ENCODE assay signal across 1 cellular context in the genomic region with DNA sequence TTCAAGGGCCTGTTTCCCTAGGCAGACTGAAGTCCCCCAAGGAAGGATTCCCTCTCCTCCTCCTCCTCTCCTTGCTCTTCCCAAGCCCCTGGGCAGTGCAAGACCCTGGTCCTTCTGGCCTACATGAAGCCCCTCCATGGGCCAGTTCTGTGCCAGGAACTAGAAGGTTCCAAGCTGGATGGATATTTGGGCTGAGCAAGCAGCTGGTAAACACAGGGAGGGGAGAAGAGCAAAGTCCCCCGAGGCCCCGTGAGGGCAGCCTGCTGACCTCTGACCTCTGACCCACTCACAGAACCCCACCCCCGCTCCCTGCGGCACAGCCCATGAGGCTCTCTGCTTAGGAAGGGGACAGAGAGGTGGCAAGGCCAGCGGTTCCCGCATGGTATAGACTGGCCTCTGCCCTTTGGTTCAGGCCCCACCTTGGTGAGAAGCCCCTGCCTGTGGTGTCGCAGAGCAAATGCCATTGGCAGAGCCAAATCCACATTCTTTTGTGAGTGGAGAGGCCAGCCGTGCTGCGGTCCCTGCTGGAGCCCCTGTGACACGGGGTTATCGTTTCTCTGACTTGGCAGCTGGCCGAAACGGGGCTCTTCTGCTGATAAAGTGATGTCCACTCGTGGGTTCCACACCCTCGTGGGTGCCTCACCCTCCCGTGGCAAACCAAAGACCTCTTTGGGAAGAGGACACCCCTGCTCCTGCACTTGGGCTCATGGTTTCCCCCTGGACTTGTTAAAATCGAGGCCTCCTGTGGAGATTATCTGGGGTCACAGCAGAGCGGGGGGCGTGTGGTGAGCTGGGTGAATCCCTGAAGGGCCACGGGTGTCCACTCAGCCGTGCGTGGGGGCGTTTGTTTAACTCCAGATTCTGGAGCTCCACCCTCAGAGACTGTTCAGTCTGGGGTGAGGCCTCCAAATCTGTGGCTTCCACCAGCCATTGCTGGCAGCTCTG.
TF ChIP-seq lines count a peak whose summit lies in the region.

No MANE protein-coding gene starts in this region.

TF ChIP-seq in HepG2, 621 proteins besides CTCF, POLR2A, EP300 and RAD21 (continued from another document):
- TF ChIP-seq, protein P1, sequence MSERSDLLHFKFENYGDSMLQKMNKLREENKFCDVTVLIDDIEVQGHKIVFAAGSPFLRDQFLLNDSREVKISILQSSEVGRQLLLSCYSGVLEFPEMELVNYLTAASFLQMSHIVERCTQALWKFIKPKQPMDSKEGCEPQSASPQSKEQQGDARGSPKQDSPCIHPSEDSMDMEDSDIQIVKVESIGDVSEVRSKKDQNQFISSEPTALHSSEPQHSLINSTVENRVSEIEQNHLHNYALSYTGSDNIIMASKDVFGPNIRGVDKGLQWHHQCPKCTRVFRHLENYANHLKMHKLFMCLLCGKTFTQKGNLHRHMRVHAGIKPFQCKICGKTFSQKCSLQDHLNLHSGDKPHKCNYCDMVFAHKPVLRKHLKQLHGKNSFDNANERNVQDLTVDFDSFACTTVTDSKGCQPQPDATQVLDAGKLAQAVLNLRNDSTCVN (CRISPR knock-in tag; IDR thresholded peaks at IDR 0.05; ENCODE audit: borderline replicate concordance), result 0 out of 2 replicates have a peak, but pooled peaks have one; percentile 20
- TF ChIP-seq, protein P2, sequence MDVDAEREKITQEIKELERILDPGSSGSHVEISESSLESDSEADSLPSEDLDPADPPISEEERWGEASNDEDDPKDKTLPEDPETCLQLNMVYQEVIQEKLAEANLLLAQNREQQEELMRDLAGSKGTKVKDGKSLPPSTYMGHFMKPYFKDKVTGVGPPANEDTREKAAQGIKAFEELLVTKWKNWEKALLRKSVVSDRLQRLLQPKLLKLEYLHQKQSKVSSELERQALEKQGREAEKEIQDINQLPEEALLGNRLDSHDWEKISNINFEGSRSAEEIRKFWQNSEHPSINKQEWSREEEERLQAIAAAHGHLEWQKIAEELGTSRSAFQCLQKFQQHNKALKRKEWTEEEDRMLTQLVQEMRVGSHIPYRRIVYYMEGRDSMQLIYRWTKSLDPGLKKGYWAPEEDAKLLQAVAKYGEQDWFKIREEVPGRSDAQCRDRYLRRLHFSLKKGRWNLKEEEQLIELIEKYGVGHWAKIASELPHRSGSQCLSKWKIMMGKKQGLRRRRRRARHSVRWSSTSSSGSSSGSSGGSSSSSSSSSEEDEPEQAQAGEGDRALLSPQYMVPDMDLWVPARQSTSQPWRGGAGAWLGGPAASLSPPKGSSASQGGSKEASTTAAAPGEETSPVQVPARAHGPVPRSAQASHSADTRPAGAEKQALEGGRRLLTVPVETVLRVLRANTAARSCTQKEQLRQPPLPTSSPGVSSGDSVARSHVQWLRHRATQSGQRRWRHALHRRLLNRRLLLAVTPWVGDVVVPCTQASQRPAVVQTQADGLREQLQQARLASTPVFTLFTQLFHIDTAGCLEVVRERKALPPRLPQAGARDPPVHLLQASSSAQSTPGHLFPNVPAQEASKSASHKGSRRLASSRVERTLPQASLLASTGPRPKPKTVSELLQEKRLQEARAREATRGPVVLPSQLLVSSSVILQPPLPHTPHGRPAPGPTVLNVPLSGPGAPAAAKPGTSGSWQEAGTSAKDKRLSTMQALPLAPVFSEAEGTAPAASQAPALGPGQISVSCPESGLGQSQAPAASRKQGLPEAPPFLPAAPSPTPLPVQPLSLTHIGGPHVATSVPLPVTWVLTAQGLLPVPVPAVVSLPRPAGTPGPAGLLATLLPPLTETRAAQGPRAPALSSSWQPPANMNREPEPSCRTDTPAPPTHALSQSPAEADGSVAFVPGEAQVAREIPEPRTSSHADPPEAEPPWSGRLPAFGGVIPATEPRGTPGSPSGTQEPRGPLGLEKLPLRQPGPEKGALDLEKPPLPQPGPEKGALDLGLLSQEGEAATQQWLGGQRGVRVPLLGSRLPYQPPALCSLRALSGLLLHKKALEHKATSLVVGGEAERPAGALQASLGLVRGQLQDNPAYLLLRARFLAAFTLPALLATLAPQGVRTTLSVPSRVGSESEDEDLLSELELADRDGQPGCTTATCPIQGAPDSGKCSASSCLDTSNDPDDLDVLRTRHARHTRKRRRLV (CRISPR knock-in tag; IDR thresholded peaks at IDR 0.05), result no peak
- TF ChIP-seq, protein P3, sequence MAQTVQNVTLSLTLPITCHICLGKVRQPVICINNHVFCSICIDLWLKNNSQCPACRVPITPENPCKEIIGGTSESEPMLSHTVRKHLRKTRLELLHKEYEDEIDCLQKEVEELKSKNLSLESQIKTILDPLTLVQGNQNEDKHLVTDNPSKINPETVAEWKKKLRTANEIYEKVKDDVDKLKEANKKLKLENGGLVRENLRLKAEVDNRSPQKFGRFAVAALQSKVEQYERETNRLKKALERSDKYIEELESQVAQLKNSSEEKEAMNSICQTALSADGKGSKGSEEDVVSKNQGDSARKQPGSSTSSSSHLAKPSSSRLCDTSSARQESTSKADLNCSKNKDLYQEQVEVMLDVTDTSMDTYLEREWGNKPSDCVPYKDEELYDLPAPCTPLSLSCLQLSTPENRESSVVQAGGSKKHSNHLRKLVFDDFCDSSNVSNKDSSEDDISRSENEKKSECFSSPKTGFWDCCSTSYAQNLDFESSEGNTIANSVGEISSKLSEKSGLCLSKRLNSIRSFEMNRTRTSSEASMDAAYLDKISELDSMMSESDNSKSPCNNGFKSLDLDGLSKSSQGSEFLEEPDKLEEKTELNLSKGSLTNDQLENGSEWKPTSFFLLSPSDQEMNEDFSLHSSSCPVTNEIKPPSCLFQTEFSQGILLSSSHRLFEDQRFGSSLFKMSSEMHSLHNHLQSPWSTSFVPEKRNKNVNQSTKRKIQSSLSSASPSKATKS (CRISPR knock-in tag; IDR thresholded peaks at IDR 0.05), result no peak
- no peak for TF ChIP-seq ZNF496 (CRISPR knock-in tag; IDR thresholded peaks at IDR 0.05; ENCODE audit: insufficient replicate concordance)
- no peak for TF ChIP-seq SUZ12 (IDR thresholded peaks at IDR 0.05; ENCODE audit: low read depth, low read length)
- 0 out of 2 replicates have a peak, but pooled peaks have one; percentile 53 for TF ChIP-seq ZSCAN31 (CRISPR knock-in tag; IDR thresholded peaks at IDR 0.05; ENCODE audit: low read depth)
- no peak for TF ChIP-seq YEATS2 (CRISPR knock-in tag; IDR thresholded peaks at IDR 0.05; ENCODE audit: borderline replicate concordance)
- 0 out of 2 replicates have a peak, but pooled peaks have one; percentile 74 for TF ChIP-seq ZNF235 (CRISPR knock-in tag; IDR thresholded peaks at IDR 0.05; ENCODE audit: borderline replicate concordance)
- TF ChIP-seq, protein P4, sequence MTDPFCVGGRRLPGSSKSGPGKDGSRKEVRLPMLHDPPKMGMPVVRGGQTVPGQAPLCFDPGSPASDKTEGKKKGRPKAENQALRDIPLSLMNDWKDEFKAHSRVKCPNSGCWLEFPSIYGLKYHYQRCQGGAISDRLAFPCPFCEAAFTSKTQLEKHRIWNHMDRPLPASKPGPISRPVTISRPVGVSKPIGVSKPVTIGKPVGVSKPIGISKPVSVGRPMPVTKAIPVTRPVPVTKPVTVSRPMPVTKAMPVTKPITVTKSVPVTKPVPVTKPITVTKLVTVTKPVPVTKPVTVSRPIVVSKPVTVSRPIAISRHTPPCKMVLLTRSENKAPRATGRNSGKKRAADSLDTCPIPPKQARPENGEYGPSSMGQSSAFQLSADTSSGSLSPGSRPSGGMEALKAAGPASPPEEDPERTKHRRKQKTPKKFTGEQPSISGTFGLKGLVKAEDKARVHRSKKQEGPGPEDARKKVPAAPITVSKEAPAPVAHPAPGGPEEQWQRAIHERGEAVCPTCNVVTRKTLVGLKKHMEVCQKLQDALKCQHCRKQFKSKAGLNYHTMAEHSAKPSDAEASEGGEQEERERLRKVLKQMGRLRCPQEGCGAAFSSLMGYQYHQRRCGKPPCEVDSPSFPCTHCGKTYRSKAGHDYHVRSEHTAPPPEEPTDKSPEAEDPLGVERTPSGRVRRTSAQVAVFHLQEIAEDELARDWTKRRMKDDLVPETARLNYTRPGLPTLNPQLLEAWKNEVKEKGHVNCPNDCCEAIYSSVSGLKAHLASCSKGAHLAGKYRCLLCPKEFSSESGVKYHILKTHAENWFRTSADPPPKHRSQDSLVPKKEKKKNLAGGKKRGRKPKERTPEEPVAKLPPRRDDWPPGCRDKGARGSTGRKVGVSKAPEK (CRISPR knock-in tag; IDR thresholded peaks at IDR 0.05; ENCODE audit: borderline replicate concordance), result peak; percentile 70; the same call in 1 of the 2 replicates
- TF ChIP-seq RNF2 (conservative IDR thresholded peaks at IDR 0.05; ENCODE audit: low read depth), result no peak
- no peak for TF ChIP-seq ZSCAN21 (CRISPR knock-in tag; IDR thresholded peaks at IDR 0.05; ENCODE audit: borderline replicate concordance)
- TF ChIP-seq, protein P5, sequence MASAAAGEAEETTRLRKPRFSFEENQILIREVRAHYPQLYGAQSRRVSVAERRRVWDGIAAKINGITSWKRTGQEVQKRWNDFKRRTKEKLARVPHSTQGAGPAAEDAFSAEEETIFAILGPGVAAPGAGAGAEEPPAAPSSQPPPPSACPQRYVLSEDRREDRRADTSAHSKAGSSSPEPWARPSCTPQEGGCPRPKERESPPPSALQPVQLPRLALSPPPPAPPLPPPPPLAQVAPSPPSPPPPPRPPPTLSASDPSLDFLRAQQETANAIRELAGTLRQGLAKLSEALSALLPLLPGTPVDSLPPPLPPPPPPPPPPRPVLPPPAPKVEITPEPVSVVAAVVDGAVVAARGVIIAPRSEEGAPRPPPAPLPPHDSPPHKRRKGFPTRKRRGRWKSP (CRISPR knock-in tag; IDR thresholded peaks at IDR 0.05), result no peak
- no peak for TF ChIP-seq CBX2 (IDR thresholded peaks at IDR 0.05; ENCODE audit: low read depth, low read length)
- TF ChIP-seq CBX2 (CRISPR knock-in tag; IDR thresholded peaks at IDR 0.05; ENCODE audit: low read depth), result no peak; the same call in 1 of the 2 replicates
- TF ChIP-seq, protein P6, sequence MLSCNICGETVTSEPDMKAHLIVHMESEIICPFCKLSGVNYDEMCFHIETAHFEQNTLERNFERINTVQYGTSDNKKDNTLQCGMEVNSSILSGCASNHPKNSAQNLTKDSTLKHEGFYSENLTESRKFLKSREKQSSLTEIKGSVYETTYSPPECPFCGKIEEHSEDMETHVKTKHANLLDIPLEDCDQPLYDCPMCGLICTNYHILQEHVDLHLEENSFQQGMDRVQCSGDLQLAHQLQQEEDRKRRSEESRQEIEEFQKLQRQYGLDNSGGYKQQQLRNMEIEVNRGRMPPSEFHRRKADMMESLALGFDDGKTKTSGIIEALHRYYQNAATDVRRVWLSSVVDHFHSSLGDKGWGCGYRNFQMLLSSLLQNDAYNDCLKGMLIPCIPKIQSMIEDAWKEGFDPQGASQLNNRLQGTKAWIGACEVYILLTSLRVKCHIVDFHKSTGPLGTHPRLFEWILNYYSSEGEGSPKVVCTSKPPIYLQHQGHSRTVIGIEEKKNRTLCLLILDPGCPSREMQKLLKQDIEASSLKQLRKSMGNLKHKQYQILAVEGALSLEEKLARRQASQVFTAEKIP (CRISPR knock-in tag; IDR thresholded peaks at IDR 0.05; ENCODE audit: borderline replicate concordance), result no peak
- TF ChIP-seq, protein P7, sequence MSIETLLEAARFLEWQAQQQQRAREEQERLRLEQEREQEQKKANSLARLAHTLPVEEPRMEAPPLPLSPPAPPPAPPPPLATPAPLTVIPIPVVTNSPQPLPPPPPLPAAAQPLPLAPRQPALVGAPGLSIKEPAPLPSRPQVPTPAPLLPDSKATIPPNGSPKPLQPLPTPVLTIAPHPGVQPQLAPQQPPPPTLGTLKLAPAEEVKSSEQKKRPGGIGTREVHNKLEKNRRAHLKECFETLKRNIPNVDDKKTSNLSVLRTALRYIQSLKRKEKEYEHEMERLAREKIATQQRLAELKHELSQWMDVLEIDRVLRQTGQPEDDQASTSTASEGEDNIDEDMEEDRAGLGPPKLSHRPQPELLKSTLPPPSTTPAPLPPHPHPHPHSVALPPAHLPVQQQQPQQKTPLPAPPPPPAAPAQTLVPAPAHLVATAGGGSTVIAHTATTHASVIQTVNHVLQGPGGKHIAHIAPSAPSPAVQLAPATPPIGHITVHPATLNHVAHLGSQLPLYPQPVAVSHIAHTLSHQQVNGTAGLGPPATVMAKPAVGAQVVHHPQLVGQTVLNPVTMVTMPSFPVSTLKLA (IDR thresholded peaks at IDR 0.05), result no peak
- 0 out of 2 replicates have a peak, but pooled peaks have one; percentile 47 for TF ChIP-seq MED1 (CRISPR knock-in tag; IDR thresholded peaks at IDR 0.05)
- TF ChIP-seq SYNCRIP (IDR thresholded peaks at IDR 0.05; ENCODE audit: insufficient read depth, low read depth, low read length), result no peak
- no peak for TF ChIP-seq ZNF317 (CRISPR knock-in tag; IDR thresholded peaks at IDR 0.05)
- peak; percentile 74 for TF ChIP-seq ZNF292 (CRISPR knock-in tag; IDR thresholded peaks at IDR 0.05; ENCODE audit: borderline replicate concordance, low read depth)
- TF ChIP-seq NFE2L2 (IDR thresholded peaks at IDR 0.05; ENCODE audit: low read length), result no peak
- TF ChIP-seq, protein P8, sequence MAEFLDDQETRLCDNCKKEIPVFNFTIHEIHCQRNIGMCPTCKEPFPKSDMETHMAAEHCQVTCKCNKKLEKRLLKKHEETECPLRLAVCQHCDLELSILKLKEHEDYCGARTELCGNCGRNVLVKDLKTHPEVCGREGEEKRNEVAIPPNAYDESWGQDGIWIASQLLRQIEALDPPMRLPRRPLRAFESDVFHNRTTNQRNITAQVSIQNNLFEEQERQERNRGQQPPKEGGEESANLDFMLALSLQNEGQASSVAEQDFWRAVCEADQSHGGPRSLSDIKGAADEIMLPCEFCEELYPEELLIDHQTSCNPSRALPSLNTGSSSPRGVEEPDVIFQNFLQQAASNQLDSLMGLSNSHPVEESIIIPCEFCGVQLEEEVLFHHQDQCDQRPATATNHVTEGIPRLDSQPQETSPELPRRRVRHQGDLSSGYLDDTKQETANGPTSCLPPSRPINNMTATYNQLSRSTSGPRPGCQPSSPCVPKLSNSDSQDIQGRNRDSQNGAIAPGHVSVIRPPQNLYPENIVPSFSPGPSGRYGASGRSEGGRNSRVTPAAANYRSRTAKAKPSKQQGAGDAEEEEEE (CRISPR knock-in tag; IDR thresholded peaks at IDR 0.05; ENCODE audit: borderline replicate concordance), result no peak; the same call in 1 of the 2 replicates
- TF ChIP-seq, protein P9, sequence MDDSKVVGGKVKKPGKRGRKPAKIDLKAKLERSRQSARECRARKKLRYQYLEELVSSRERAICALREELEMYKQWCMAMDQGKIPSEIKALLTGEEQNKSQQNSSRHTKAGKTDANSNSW (CRISPR knock-in tag; IDR thresholded peaks at IDR 0.05; ENCODE audit: borderline replicate concordance), result no peak
- TF ChIP-seq NPAS2 (CRISPR knock-in tag; IDR thresholded peaks at IDR 0.05; ENCODE audit: borderline replicate concordance), result no peak
- TF ChIP-seq PAF1 (CRISPR knock-in tag; IDR thresholded peaks at IDR 0.05), result no peak
- TF ChIP-seq ZBTB7B (CRISPR knock-in tag; IDR thresholded peaks at IDR 0.05), result peak; percentile 59; the same call in 1 of the 2 replicates
- TF ChIP-seq, protein P10, sequence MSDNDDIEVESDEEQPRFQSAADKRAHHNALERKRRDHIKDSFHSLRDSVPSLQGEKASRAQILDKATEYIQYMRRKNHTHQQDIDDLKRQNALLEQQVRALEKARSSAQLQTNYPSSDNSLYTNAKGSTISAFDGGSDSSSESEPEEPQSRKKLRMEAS (IDR thresholded peaks at IDR 0.05), result peak; percentile 48; the same call in 1 of the 2 replicates
- no peak for TF ChIP-seq NFKB2 (CRISPR knock-in tag; IDR thresholded peaks at IDR 0.05; ENCODE audit: borderline replicate concordance)
- TF ChIP-seq TEAD3 (CRISPR knock-in tag; optimal IDR thresholded peaks at IDR 0.05; ENCODE audit: borderline replicate concordance), result no peak
- no peak for TF ChIP-seq ZC3H4 (CRISPR knock-in tag; IDR thresholded peaks at IDR 0.05; ENCODE audit: borderline replicate concordance)
- TF ChIP-seq CEBPG (CRISPR knock-in tag; IDR thresholded peaks at IDR 0.05), result no peak
- TF ChIP-seq MIXL1 (CRISPR knock-in tag; IDR thresholded peaks at IDR 0.05), result no peak
- TF ChIP-seq STAG1 (CRISPR knock-in tag; IDR thresholded peaks at IDR 0.05), result no peak
- no peak for TF ChIP-seq XBP1 (CRISPR knock-in tag; IDR thresholded peaks at IDR 0.05)
- TF ChIP-seq KDM5B (CRISPR knock-in tag; IDR thresholded peaks at IDR 0.05; ENCODE audit: borderline replicate concordance), result peak; percentile 67; the same call in 1 of the 2 replicates
- no peak for TF ChIP-seq ZKSCAN8 (CRISPR knock-in tag; IDR thresholded peaks at IDR 0.05; ENCODE audit: borderline replicate concordance)
